In genomic region chr5:149979898-149980297, GRCh38 we compare ENCODE assay signal across 22 cellular contexts. TPM values are rescaled to one million over a fixed set of nuclear protein-coding genes. Genes with fewer than 3 reads are reported as not detected.
DNase-seq lines count a peak whose midpoint lies in the region; ATAC-seq, FAIRE-seq and TF ChIP-seq lines count a peak whose summit lies in the region.
"Had no signal": no experiment of that assay in that cellular context is flagged by ENCODE, and none has a peak within 500 bp of the region (broad histone marks: within the 10 kb centered on the region; RNA-seq: fewer than 3 reads in every experiment).

No MANE protein-coding gene starts in this region.

- H3K9me3 ChIP-seq in HepG2 (ENCODE audit: low read length): no peaks in the 10 kb centered on the region
- H3K9me3 ChIP-seq in right lobe of liver: no peaks in the 10 kb centered on the region
- H3K9me3 ChIP-seq in small intestine (ENCODE audit: control insufficient read depth, low read depth): no peaks in the 10 kb centered on the region
- H3K9me3 ChIP-seq: A549 had no signal

- CTCF ChIA-PET in HepG2 (lab: Yijun Ruan, JAX; ENCODE audit: low intra/inter-chr PET ratio, low total read pairs): no interaction called here

- H3K36me3 ChIP-seq in HepG2 (replicated peaks in 1 of 2; ENCODE audit: control insufficient read depth in 1 of 2, insufficient read depth in 2 of 2, low read length in 2 of 2) (no peaks in the 10 kb centered on the region), right lobe of liver (no peaks in the 10 kb centered on the region), small intestine (ENCODE audit: control insufficient read depth in 2 of 2, insufficient read depth in 2 of 2, low read length in 2 of 2) (peaks cover 0 to 13% of the 10 kb centered on the region in 2 donors)

- H3K27ac ChIP-seq in HepG2 (ENCODE audit: extremely low read length, insufficient read depth, low read length) (no peak overlapping the region), right lobe of liver (no peak overlapping the region), small intestine (ENCODE audit: low read depth in 1 of 2, low read length in 1 of 2) (no peak overlapping the region)
- H3K27ac ChIP-seq: A549, GM23248 had no signal

- DNase-seq in HepG2 (ENCODE audit: low spot score): no peak
- no peak for DNase-seq in right lobe of liver
- DNase-seq in left colon: no peak
- peak; percentile 31 for DNase-seq in small intestine
- DNase-seq in DMS79 treated with DMSO at 0.1 percent for 48 hours (lab: John Stamatoyannopoulos, UW): no peak
- DNase-seq: 8988T; C1 segment of cervical spinal cord; Calu3; CD4-positive, alpha-beta memory T cell; COR-L47; DMS53; DND-41; GM23248; H7; HCEC 1CT had no signal

- no peaks in the 10 kb centered on the region for H3K27me3 ChIP-seq in HepG2 (ENCODE audit: control insufficient read depth in 1 of 2, insufficient read depth in 2 of 2, low read length in 2 of 2)
- no peaks in the 10 kb centered on the region for H3K27me3 ChIP-seq in right lobe of liver
- H3K27me3 ChIP-seq in small intestine (ENCODE audit: control insufficient read depth in 2 of 2, insufficient read depth in 2 of 2, low read length in 2 of 2): no peaks in the 10 kb centered on the region

- FAIRE-seq in HepG2 (lab: Jason Lieb, UNC) (peak; percentile 28), small intestine (lab: Jason Lieb, UNC) (no peak)
- FAIRE-seq: A549, G401.6, GM12892, GM19239, H1 had no signal

- no peak for ATAC-seq in HepG2
- no peak for ATAC-seq in right lobe of liver
- ATAC-seq in left colon: peak; percentile 36
- no peak for ATAC-seq in HG02970 (IDR thresholded peaks at IDR 0.05; ENCODE audit: low FRiP score, unreplicated experiment)
- ATAC-seq: A549 had no signal

- 4% methylated on average over 1 of the region's 1 CpG for WGBS in HepG2 (ENCODE audit: low lambda C conversion rate)
- WGBS in right lobe of liver (ENCODE audit: insufficient coverage, low coverage, low lambda C conversion rate, missing lambda C conversion rate): 28% methylated on average over 1 of the region's 1 CpG
- WGBS in small intestine, 3 donors: 5 to 65% (median 24%) methylated on average over 1 of the region's 1 CpG

- H2AFZ ChIP-seq in HepG2 (ENCODE audit: low read length): no peak overlapping the region
- H2AFZ ChIP-seq: GM23248 had no signal

- TF ChIP-seq RAD21 in HepG2 (CRISPR knock-in tag; IDR thresholded peaks at IDR 0.05): no peak

- no peak overlapping the region for H3K4me3 ChIP-seq in HepG2 (replicated peaks in 1 of 3; ENCODE audit: insufficient read depth in 1 of 3, low read depth in 2 of 3, low read length in 3 of 3)
- no peak overlapping the region for H3K4me3 ChIP-seq in right lobe of liver
- H3K4me3 ChIP-seq in small intestine (ENCODE audit: low read depth in 1 of 2, low read length in 2 of 2): no peak overlapping the region
- H3K4me3 ChIP-seq: A549, GM23248 had no signal

- TF ChIP-seq CTCF in HepG2 (CRISPR knock-in tag; IDR thresholded peaks at IDR 0.05) (no peak), right lobe of liver (IDR thresholded peaks at IDR 0.05) (no peak)

- in situ Hi-C loops in HepG2 (cut with HindIII; ENCODE audit: extremely low pct_ligation_motif_present, low pct_unique_long_range_greater_than_20kb): loop anchor here (25.0 kb wide), 1 partner anchor 343 kb away; no protein-coding TSS in a partner anchor

- no peaks in the 10 kb centered on the region for H4K20me1 ChIP-seq in HepG2 (ENCODE audit: insufficient read depth, low read length)

- TF ChIP-seq EP300 in HepG2 (IDR thresholded peaks at IDR 0.05; ENCODE audit: low read depth in 2 of 2, low read length in 2 of 2) (0 out of 4 replicates have a peak, but pooled peaks of 1 of the 2 experiments have one; percentile 5), HepG2 (CRISPR knock-in tag; IDR thresholded peaks at IDR 0.05; ENCODE audit: borderline replicate concordance) (no peak)

- TF ChIP-seq POLR2A in HepG2 (IDR thresholded peaks at IDR 0.05; ENCODE audit: insufficient read depth in 1 of 2, low read depth in 2 of 2, low read length in 2 of 2) (no peak), right lobe of liver (IDR thresholded peaks at IDR 0.05) (no peak)

- no peaks in the 10 kb centered on the region for H3K79me2 ChIP-seq in HepG2 (ENCODE audit: insufficient read depth, low read length)

- H3K4me2 ChIP-seq in HepG2 (ENCODE audit: low read depth, low read length): peak overlapping the region; percentile 41; the same call in 1 of the 2 replicates
- H3K4me2 ChIP-seq: A549 had no signal

- H3K9ac ChIP-seq in HepG2 (ENCODE audit: insufficient read depth, low read depth, low read length): no peak overlapping the region
- H3K9ac ChIP-seq: GM23248 had no signal

- intact Hi-C loops in HepG2 (cut with micrococcal nuclease; ENCODE audit: unreplicated experiment): no loop called here
- intact Hi-C loops in right lobe of liver (cut with DNase I): no loop called here
- intact Hi-C loops in left colon (cut with DNase I, micrococcal nuclease): no loop called here

- peaks cover 67% of the 10 kb centered on the region for H3K4me1 ChIP-seq in HepG2 (ENCODE audit: insufficient read depth, low read length)
- no peaks in the 10 kb centered on the region for H3K4me1 ChIP-seq in right lobe of liver
- H3K4me1 ChIP-seq in small intestine (ENCODE audit: control insufficient read depth in 2 of 2, insufficient read depth in 1 of 2, low read depth in 1 of 2, low read length in 1 of 2): peaks cover 3 to 6% of the 10 kb centered on the region in 2 donors

- BruUV-seq in HepG2 (replicated peaks; lab: Mats Ljungman, UMichigan): no TSS peak

- POLR2A ChIA-PET in HepG2 (lab: Yijun Ruan, JAX): interaction anchor here (1.1 kb wide), 1 partner anchor 18 kb away, joined by 3 read pairs; no protein-coding TSS in a partner anchor

RNA-seq across cellular contexts. Expression of gene SLC26A2, which starts 19.3 kb away (rescaled TPM):
- 6.3 and 7.9 TPM in 2 replicates for total RNA-seq in HepG2 (2016; rRNA removed; fragmentation: Illumina TruSeq; extraction: Trizol)
- total RNA-seq in HepG2 (2016; cell fraction: cytosol; rRNA removed; fragmentation: Illumina TruSeq; extraction: Trizol; ENCODE audit: low read depth): 0.44 and 0.81 TPM in 2 replicates
- total RNA-seq in HepG2 (2016; cell fraction: insoluble cytoplasmic fraction; rRNA removed; fragmentation: Illumina TruSeq; extraction: Trizol): 6.9 and 8.1 TPM in 2 replicates
- 1.8 and 2.6 TPM in 2 replicates for total RNA-seq in HepG2 (2016; cell fraction: membrane; rRNA removed; fragmentation: Illumina TruSeq; extraction: Trizol)
- 7.9 and 8.8 TPM in 2 replicates for total RNA-seq in HepG2 (2016; cell fraction: nucleus; rRNA removed; fragmentation: Illumina TruSeq; extraction: Trizol)
- polyA plus RNA-seq in HepG2 (2011; rRNA removed): 1.9 and 2.2 TPM in 2 replicates
- 1.0 and 2.0 TPM in 2 replicates for polyA plus RNA-seq in HepG2 (2011; cell fraction: cytosol; rRNA removed)
- polyA plus RNA-seq in HepG2 (2011; cell fraction: nucleus; rRNA removed): 0.74 and 1.4 TPM in 2 replicates
- polyA plus RNA-seq in HepG2 (2012): 1.9 and 2.5 TPM in 2 replicates
- 0.12 and 0.19 TPM in 2 replicates for polyA plus RNA-seq in HepG2 (2016; cell fraction: cytosol; fragmentation: Illumina TruSeq; extraction: Trizol; ENCODE audit: low read depth)
- 2.6 and 2.7 TPM in 2 replicates for polyA plus RNA-seq in HepG2 (2016; cell fraction: insoluble cytoplasmic fraction; fragmentation: Illumina TruSeq; extraction: Trizol; ENCODE audit: low read depth)
- polyA plus RNA-seq in HepG2 (2016; cell fraction: membrane; fragmentation: Illumina TruSeq; extraction: Trizol; ENCODE audit: low read depth): 0.38 and 0.41 TPM in 2 replicates
- polyA plus RNA-seq in HepG2 (2016; cell fraction: nucleus; fragmentation: Illumina TruSeq; extraction: Trizol; ENCODE audit: insufficient read depth, low read depth): 5.0 and 5.5 TPM in 2 replicates
- 14.1 and 15.8 TPM in 2 replicates for polyA minus RNA-seq in HepG2 (2011; rRNA and poly(A)+ RNA removed; ENCODE audit: low replicate concordance)
- polyA minus RNA-seq in HepG2 (2011; cell fraction: cytosol; rRNA and poly(A)+ RNA removed): 5.9 and 6.4 TPM in 2 replicates
- 4.9 and 5.8 TPM in 2 replicates for polyA minus RNA-seq in HepG2 (2011; cell fraction: nucleus; rRNA and poly(A)+ RNA removed)
- total RNA-seq in right lobe of liver: 1 to 10 TPM; 1.3 to 2.4 (median 2.0) TPM
- 1,000 to 10,000 TPM in 1 of 2 donors, 100 to 1,000 TPM in 1; 940 to 1,067 TPM for total RNA-seq in left colon
- polyA plus RNA-seq in small intestine: 1 to 10 TPM; 2.7 to 5.6 (median 5.3) TPM

RNA-seq across cellular contexts. Expression of gene TIGD6, which starts 20.6 kb away (rescaled TPM):
- 2.1 TPM in 2 replicates for total RNA-seq in HepG2 (2016; rRNA removed; fragmentation: Illumina TruSeq; extraction: Trizol)
- 0.09 and 0.61 TPM in 2 replicates for total RNA-seq in HepG2 (2016; cell fraction: cytosol; rRNA removed; fragmentation: Illumina TruSeq; extraction: Trizol; ENCODE audit: low read depth)
- 1.7 and 1.9 TPM in 2 replicates for total RNA-seq in HepG2 (2016; cell fraction: insoluble cytoplasmic fraction; rRNA removed; fragmentation: Illumina TruSeq; extraction: Trizol)
- 1.3 and 1.5 TPM in 2 replicates for total RNA-seq in HepG2 (2016; cell fraction: membrane; rRNA removed; fragmentation: Illumina TruSeq; extraction: Trizol)
- total RNA-seq in HepG2 (2016; cell fraction: nucleus; rRNA removed; fragmentation: Illumina TruSeq; extraction: Trizol): 1.7 and 1.9 TPM in 2 replicates
- polyA plus RNA-seq in HepG2 (2011; rRNA removed): 1.9 and 2.9 TPM in 2 replicates
- polyA plus RNA-seq in HepG2 (2011; cell fraction: cytosol; rRNA removed): 1.5 and 2.1 TPM in 2 replicates
- 2.0 and 3.2 TPM in 2 replicates for polyA plus RNA-seq in HepG2 (2011; cell fraction: nucleus; rRNA removed)
- 1.1 and 2.0 TPM in 2 replicates for polyA plus RNA-seq in HepG2 (2012)
- 0.50 and 1.1 TPM in 2 replicates for polyA plus RNA-seq in HepG2 (2016; cell fraction: cytosol; fragmentation: Illumina TruSeq; extraction: Trizol; ENCODE audit: low read depth)
- 1.8 and 2.1 TPM in 2 replicates for polyA plus RNA-seq in HepG2 (2016; cell fraction: insoluble cytoplasmic fraction; fragmentation: Illumina TruSeq; extraction: Trizol; ENCODE audit: low read depth)
- polyA plus RNA-seq in HepG2 (2016; cell fraction: membrane; fragmentation: Illumina TruSeq; extraction: Trizol; ENCODE audit: low read depth): 1.1 and 1.7 TPM in 2 replicates
- 1.8 and 2.0 TPM in 2 replicates for polyA plus RNA-seq in HepG2 (2016; cell fraction: nucleus; fragmentation: Illumina TruSeq; extraction: Trizol; ENCODE audit: insufficient read depth, low read depth)
- 5.4 and 13.9 TPM in 2 replicates for polyA minus RNA-seq in HepG2 (2011; rRNA and poly(A)+ RNA removed; ENCODE audit: low replicate concordance)
- 0.97 and 1.8 TPM in 2 replicates for polyA minus RNA-seq in HepG2 (2011; cell fraction: cytosol; rRNA and poly(A)+ RNA removed)
- 8.4 and 13.9 TPM in 2 replicates for polyA minus RNA-seq in HepG2 (2011; cell fraction: nucleus; rRNA and poly(A)+ RNA removed)
- total RNA-seq in right lobe of liver: 1 to 10 TPM; 1.5 to 2.8 (median 2.2) TPM
- 1 to 10 TPM; 2.6 to 4.0 TPM for total RNA-seq in left colon
- polyA plus RNA-seq in small intestine: 1 to 10 TPM; 1.6 to 3.4 (median 2.7) TPM

RNA-seq across cellular contexts. Expression of gene HMGXB3, which starts 20.6 kb away (rescaled TPM):
- total RNA-seq in HepG2 (2016; rRNA removed; fragmentation: Illumina TruSeq; extraction: Trizol) (20.0 and 23.8 TPM in 2 replicates), right lobe of liver (10 to 100 TPM in 4 of 6 experiments, 1 to 10 TPM in 2; 7.7 to 28.3 (median 12.2) TPM), left colon (10 to 100 TPM; 22.2 to 34.0 TPM)
- total RNA-seq in HepG2 (2016; cell fraction: cytosol; rRNA removed; fragmentation: Illumina TruSeq; extraction: Trizol; ENCODE audit: low read depth): 2.1 and 2.4 TPM in 2 replicates
- 19.2 and 20.9 TPM in 2 replicates for total RNA-seq in HepG2 (2016; cell fraction: insoluble cytoplasmic fraction; rRNA removed; fragmentation: Illumina TruSeq; extraction: Trizol)
- 7.7 and 9.2 TPM in 2 replicates for total RNA-seq in HepG2 (2016; cell fraction: membrane; rRNA removed; fragmentation: Illumina TruSeq; extraction: Trizol)
- 34.9 and 36.0 TPM in 2 replicates for total RNA-seq in HepG2 (2016; cell fraction: nucleus; rRNA removed; fragmentation: Illumina TruSeq; extraction: Trizol)
- polyA plus RNA-seq in HepG2 (2011; rRNA removed) (18.8 and 23.4 TPM in 2 replicates), small intestine (10 to 100 TPM in 2 of 3 donors, 1 to 10 TPM in 1; 8.1 to 15.2 (median 11.6) TPM)
- polyA plus RNA-seq in HepG2 (2011; cell fraction: cytosol; rRNA removed): 13.2 and 13.8 TPM in 2 replicates
- polyA plus RNA-seq in HepG2 (2011; cell fraction: nucleus; rRNA removed): 41.0 and 44.0 TPM in 2 replicates
- 13.8 and 14.7 TPM in 2 replicates for polyA plus RNA-seq in HepG2 (2012)
- 0.90 and 0.95 TPM in 2 replicates for polyA plus RNA-seq in HepG2 (2016; cell fraction: cytosol; fragmentation: Illumina TruSeq; extraction: Trizol; ENCODE audit: low read depth)
- polyA plus RNA-seq in HepG2 (2016; cell fraction: insoluble cytoplasmic fraction; fragmentation: Illumina TruSeq; extraction: Trizol; ENCODE audit: low read depth): 12.6 and 14.4 TPM in 2 replicates
- polyA plus RNA-seq in HepG2 (2016; cell fraction: membrane; fragmentation: Illumina TruSeq; extraction: Trizol; ENCODE audit: low read depth): 2.4 and 2.5 TPM in 2 replicates
- polyA plus RNA-seq in HepG2 (2016; cell fraction: nucleus; fragmentation: Illumina TruSeq; extraction: Trizol; ENCODE audit: insufficient read depth, low read depth): 61.7 and 65.5 TPM in 2 replicates
- polyA minus RNA-seq in HepG2 (2011; rRNA and poly(A)+ RNA removed; ENCODE audit: low replicate concordance): 60.1 and 67.3 TPM in 2 replicates
- polyA minus RNA-seq in HepG2 (2011; cell fraction: cytosol; rRNA and poly(A)+ RNA removed): 18.8 and 19.3 TPM in 2 replicates
- polyA minus RNA-seq in HepG2 (2011; cell fraction: nucleus; rRNA and poly(A)+ RNA removed): 47.7 and 47.8 TPM in 2 replicates

RNA-seq across cellular contexts. Expression of gene PDE6A, which starts 35.3 kb away (rescaled TPM):
- total RNA-seq in HepG2 (2016; rRNA removed; fragmentation: Illumina TruSeq; extraction: Trizol) (not detected in 2 replicates), right lobe of liver (not detected), left colon (1 to 10 TPM; 4.2 to 4.7 TPM)
- total RNA-seq in HepG2 (2016; cell fraction: cytosol; rRNA removed; fragmentation: Illumina TruSeq; extraction: Trizol; ENCODE audit: low read depth): not detected in 2 replicates
- total RNA-seq in HepG2 (2016; cell fraction: insoluble cytoplasmic fraction; rRNA removed; fragmentation: Illumina TruSeq; extraction: Trizol): not detected in 2 replicates
- total RNA-seq in HepG2 (2016; cell fraction: membrane; rRNA removed; fragmentation: Illumina TruSeq; extraction: Trizol): not detected in 2 replicates
- not detected in 2 replicates for total RNA-seq in HepG2 (2016; cell fraction: nucleus; rRNA removed; fragmentation: Illumina TruSeq; extraction: Trizol)
- polyA plus RNA-seq in HepG2 (2011; rRNA removed) (0.01 TPM in 2 replicates), small intestine (under 1 TPM in 1 of 3 donors, not detected in 2; 0.03 TPM)
- not detected in 2 replicates for polyA plus RNA-seq in HepG2 (2011; cell fraction: cytosol; rRNA removed)
- not detected in 2 replicates for polyA plus RNA-seq in HepG2 (2011; cell fraction: nucleus; rRNA removed)
- polyA plus RNA-seq in HepG2 (2012): not detected in 2 replicates
- not detected in 2 replicates for polyA plus RNA-seq in HepG2 (2016; cell fraction: cytosol; fragmentation: Illumina TruSeq; extraction: Trizol; ENCODE audit: low read depth)
- polyA plus RNA-seq in HepG2 (2016; cell fraction: insoluble cytoplasmic fraction; fragmentation: Illumina TruSeq; extraction: Trizol; ENCODE audit: low read depth): not detected in 2 replicates
- polyA plus RNA-seq in HepG2 (2016; cell fraction: membrane; fragmentation: Illumina TruSeq; extraction: Trizol; ENCODE audit: low read depth): not detected in 2 replicates
- polyA plus RNA-seq in HepG2 (2016; cell fraction: nucleus; fragmentation: Illumina TruSeq; extraction: Trizol; ENCODE audit: insufficient read depth, low read depth): not detected in 2 replicates
- polyA minus RNA-seq in HepG2 (2011; rRNA and poly(A)+ RNA removed; ENCODE audit: low replicate concordance): 0.10 TPM in 1 of 2 replicates, not detected in the other
- not detected in 2 replicates for polyA minus RNA-seq in HepG2 (2011; cell fraction: cytosol; rRNA and poly(A)+ RNA removed)
- not detected in 2 replicates for polyA minus RNA-seq in HepG2 (2011; cell fraction: nucleus; rRNA and poly(A)+ RNA removed)
- total RNA-seq: Calu3; CD4-positive, alpha-beta memory T cell; GM23248; H1; H7 had no signal
- polyA plus RNA-seq: BJ; CD4-positive, alpha-beta memory T cell; GM23248; H1 had no signal

Comparison
In these comparisons a context has a peak if more than half of its experiments do, and no peak if none do; other contexts are left out.
1. RNA of gene SLC26A2, which starts 19.3 kb away (total RNA-seq): 940 to 1,067 TPM in left colon; 0.44 to 8.8 TPM in HepG2 and 1.3 to 2.4 TPM in right lobe of liver; every median in the first group is over 10 times any median in the second.